Comparison of ENCODE assay signal across 10 cellular contexts in genomic region chr19:44512326-44513298, GRCh38. TPM values are rescaled to one million over a fixed set of nuclear protein-coding genes. Genes with fewer than 3 reads are reported as not detected.
A peak's percentile ranks its signal among the peaks of the same experiment; 100 is the strongest.
DNase-seq lines count a peak whose midpoint lies in the region; ATAC-seq, FAIRE-seq and TF ChIP-seq lines count a peak whose summit lies in the region.
"Had no signal": no experiment of that assay in that cellular context is flagged by ENCODE, and none has a peak within 500 bp of the region (broad histone marks: within the 10 kb centered on the region; RNA-seq: fewer than 3 reads in every experiment).

No MANE protein-coding gene starts in this region.

- H3K4me3 ChIP-seq in A549, result no peak overlapping the region
- no peak overlapping the region for H3K4me3 ChIP-seq in astrocyte of the cerebellum (ENCODE audit: low read depth, low read length)
- no peak overlapping the region for H3K4me3 ChIP-seq in neural progenitor cell

- no peak overlapping the region for H3K9ac ChIP-seq in neural progenitor cell

- peak; percentile 71 to 79 for DNase-seq in A549 (ENCODE audit: low read depth in 1 of 2, low spot score in 1 of 2)
- peak; percentile 66 for DNase-seq in ELR (ENCODE audit: low read depth)
- peak; percentile 7 for DNase-seq in NCI-H2029 (lab: John Stamatoyannopoulos, UW)
- DNase-seq in astrocyte of the cerebellum (ENCODE audit: low read depth), result peak; percentile 33
- peak; percentile 69 for DNase-seq in neural progenitor cell (ENCODE audit: low spot score)
- no peak for DNase-seq in NCI-H774 (lab: John Stamatoyannopoulos, UW)

- H3K27ac ChIP-seq in A549, result no peak overlapping the region
- no peak overlapping the region for H3K27ac ChIP-seq in neural progenitor cell

- H3K4me2 ChIP-seq in A549, result no peak overlapping the region
- H3K4me2 ChIP-seq in neural progenitor cell, result no peak overlapping the region

- H3K9me3 Mint-ChIP-seq in neural progenitor cell, result peaks cover 10% of the 10 kb centered on the region

- no peak for TF ChIP-seq POLR2A in A549 (IDR thresholded peaks at IDR 0.05; ENCODE audit: low read length)

- peak; percentile 86 to 91 for ATAC-seq in A549
- ATAC-seq in HG03139 (IDR thresholded peaks at IDR 0.05; ENCODE audit: unreplicated experiment), result no peak
- ATAC-seq in HG03280 (IDR thresholded peaks at IDR 0.05; ENCODE audit: unreplicated experiment), result no peak

- FAIRE-seq in A549 (lab: Jason Lieb, UNC), result peak; percentile 68

- H3F3A ChIP-seq in neural progenitor cell (ENCODE audit: low read depth), result no peaks in the 10 kb centered on the region

- H3K27me3 Mint-ChIP-seq in neural progenitor cell (ENCODE audit: insufficient read depth, low read depth), result peaks cover 3% of the 10 kb centered on the region

- no peaks in the 10 kb centered on the region for H3K36me3 Mint-ChIP-seq in neural progenitor cell

- in situ Hi-C loops in astrocyte of the cerebellum (cut with HindIII; ENCODE audit: low sequenced_read_pairs), result no loop called here

- TF ChIP-seq RAD21 in A549 (conservative IDR thresholded peaks at IDR 0.05 in 1 of 2, IDR thresholded peaks at IDR 0.05 in 1 of 2), result peak; percentile 59 to 77

- H3K79me2 ChIP-seq in neural progenitor cell (ENCODE audit: low read depth), result no peaks in the 10 kb centered on the region

- no peak overlapping the region for H3K27ac Mint-ChIP-seq in neural progenitor cell

- H3K4me3 Mint-ChIP-seq in neural progenitor cell, result no peak overlapping the region

- no peak overlapping the region for H2AFZ ChIP-seq in neural progenitor cell (replicated peaks)

- H4K20me1 ChIP-seq in neural progenitor cell (ENCODE audit: low read depth), result no peaks in the 10 kb centered on the region

- no peaks in the 10 kb centered on the region for H3K4me1 Mint-ChIP-seq in neural progenitor cell

- no peaks in the 10 kb centered on the region for H3K36me3 ChIP-seq in neural progenitor cell

- POLR2A ChIA-PET in A549 (lab: Yijun Ruan, JAX), result no interaction called here

- H3K9me3 ChIP-seq in A549 (peaks cover 42% of the 10 kb centered on the region; the same call in 2 of the 3 replicates), neural progenitor cell (ENCODE audit: low read depth) (no peaks in the 10 kb centered on the region)

- TF ChIP-seq EP300 in A549 (IDR thresholded peaks at IDR 0.05), result no peak

- peaks cover 16% of the 10 kb centered on the region for H3K27me3 ChIP-seq in neural progenitor cell

- CTCF ChIA-PET in A549 (lab: Yijun Ruan, JAX), result interaction anchor here (0.7 to 3.0 kb wide), 16 partner anchors 8 to 439 kb away, joined by 3 to 19 read pairs (median 4); partner anchors contain the start of gene ZNF180

- TF ChIP-seq CTCF in A549 (IDR thresholded peaks at IDR 0.05) (peak; percentile 51), astrocyte of the cerebellum (IDR thresholded peaks at IDR 0.05; ENCODE audit: low read depth, low read length, missing control alignments) (peak; percentile 40), neural progenitor cell (IDR thresholded peaks at IDR 0.05) (peak; percentile 77)

- H3K4me1 ChIP-seq in A549, result no peaks in the 10 kb centered on the region
- H3K4me1 ChIP-seq in neural progenitor cell, result no peaks in the 10 kb centered on the region

- WGBS in A549 (ENCODE audit: missing lambda C conversion rate), result 19% methylated on average over 12 of the region's 12 CpGs

TF ChIP-seq in A549, 52 proteins besides CTCF, POLR2A, EP300 and RAD21:
- TF ChIP-seq REST (IDR thresholded peaks at IDR 0.05) (peak; percentile 95), SMC3 (IDR thresholded peaks at IDR 0.05) (peak; percentile 47), KDM1A (IDR thresholded peaks at IDR 0.05; ENCODE audit: low read depth) (no peak), EHMT2 (IDR thresholded peaks at IDR 0.05; ENCODE audit: low read depth) (peak; percentile 72; the same call in 1 of the 2 replicates)

RNA-seq across cellular contexts. Expression of gene ZNF180, which starts 12.3 kb away (rescaled TPM):
- polyA plus RNA-seq in A549 (2011; rRNA removed) (4.1 and 7.7 TPM in 2 replicates), A549 (2017; fragmentation: RNase III; extraction: RNeasy Plus Mini Kit Qiagen cat#74134 plus additional on column Dnase treatment) (8.1 to 8.7 TPM (median 8.1 TPM) in 3 replicates)
- polyA plus RNA-seq in A549 (2012; cell fraction: cytosol; rRNA removed), result 2.7 and 4.4 TPM in 2 replicates
- 6.6 and 7.7 TPM in 2 replicates for polyA plus RNA-seq in A549 (2012; cell fraction: nucleus; rRNA removed)
- polyA minus RNA-seq in A549 (2011; rRNA and poly(A)+ RNA removed), result 2.2 and 2.9 TPM in 2 replicates
- total RNA-seq in neural progenitor cell (ENCODE audit: low replicate concordance), result 10.7 and 15.9 TPM in 2 replicates

RNA-seq across cellular contexts. Expression of gene CEACAM20, which starts 16.9 kb away (rescaled TPM):
- polyA plus RNA-seq in A549 (2011; rRNA removed) (0.07 and 0.08 TPM in 2 replicates), A549 (2017; fragmentation: RNase III; extraction: RNeasy Plus Mini Kit Qiagen cat#74134 plus additional on column Dnase treatment) (0.05 TPM in 1 of 3 replicates, not detected in the others)
- 0.04 and 0.06 TPM in 2 replicates for polyA plus RNA-seq in A549 (2012; cell fraction: cytosol; rRNA removed)
- 0.19 and 0.32 TPM in 2 replicates for polyA plus RNA-seq in A549 (2012; cell fraction: nucleus; rRNA removed)
- not detected in 2 replicates for polyA minus RNA-seq in A549 (2011; rRNA and poly(A)+ RNA removed)
- total RNA-seq in neural progenitor cell (ENCODE audit: low replicate concordance), result not detected in 2 replicates
- total RNA-seq: glomerular endothelial cell, temporal lobe had no signal

Comparison
In these comparisons a context has a peak if more than half of its experiments do, and no peak if none do; other contexts are left out.
1. ATAC-seq: peak in A549 (2 of 2); none in HG03139 (single experiment) and HG03280 (single experiment).
2. Peak in every context shown above with its lines, with median percentiles within 50 percentile points of each other: CTCF ChIP-seq.